1 cellular context compared by ENCODE assay signal in the genomic region with DNA sequence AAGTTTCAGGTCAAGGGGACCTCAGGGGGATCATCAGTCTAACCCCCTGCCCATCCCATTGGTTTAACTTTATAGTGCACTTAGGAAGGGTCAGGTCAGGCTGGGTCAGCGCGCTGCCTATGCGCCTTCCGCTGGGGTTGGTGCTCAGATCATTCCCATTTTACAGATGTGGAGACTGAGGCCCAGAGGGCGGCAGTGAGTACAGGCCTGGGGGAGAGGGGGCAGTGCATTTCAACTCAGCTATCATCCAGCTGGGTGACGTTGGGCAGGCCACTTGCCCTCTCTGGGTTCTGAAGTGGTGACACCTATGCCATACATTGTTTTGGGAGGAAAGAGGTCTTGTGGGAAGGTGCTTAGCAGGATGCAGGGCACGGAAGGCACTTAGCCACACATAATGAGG.
TF ChIP-seq lines count a peak whose summit lies in the region.

No MANE protein-coding gene starts in this region.

TF ChIP-seq in K562, 482 proteins besides CTCF, POLR2A, EP300 and RAD21 (continued from another document):
- TF ChIP-seq, protein P1, sequence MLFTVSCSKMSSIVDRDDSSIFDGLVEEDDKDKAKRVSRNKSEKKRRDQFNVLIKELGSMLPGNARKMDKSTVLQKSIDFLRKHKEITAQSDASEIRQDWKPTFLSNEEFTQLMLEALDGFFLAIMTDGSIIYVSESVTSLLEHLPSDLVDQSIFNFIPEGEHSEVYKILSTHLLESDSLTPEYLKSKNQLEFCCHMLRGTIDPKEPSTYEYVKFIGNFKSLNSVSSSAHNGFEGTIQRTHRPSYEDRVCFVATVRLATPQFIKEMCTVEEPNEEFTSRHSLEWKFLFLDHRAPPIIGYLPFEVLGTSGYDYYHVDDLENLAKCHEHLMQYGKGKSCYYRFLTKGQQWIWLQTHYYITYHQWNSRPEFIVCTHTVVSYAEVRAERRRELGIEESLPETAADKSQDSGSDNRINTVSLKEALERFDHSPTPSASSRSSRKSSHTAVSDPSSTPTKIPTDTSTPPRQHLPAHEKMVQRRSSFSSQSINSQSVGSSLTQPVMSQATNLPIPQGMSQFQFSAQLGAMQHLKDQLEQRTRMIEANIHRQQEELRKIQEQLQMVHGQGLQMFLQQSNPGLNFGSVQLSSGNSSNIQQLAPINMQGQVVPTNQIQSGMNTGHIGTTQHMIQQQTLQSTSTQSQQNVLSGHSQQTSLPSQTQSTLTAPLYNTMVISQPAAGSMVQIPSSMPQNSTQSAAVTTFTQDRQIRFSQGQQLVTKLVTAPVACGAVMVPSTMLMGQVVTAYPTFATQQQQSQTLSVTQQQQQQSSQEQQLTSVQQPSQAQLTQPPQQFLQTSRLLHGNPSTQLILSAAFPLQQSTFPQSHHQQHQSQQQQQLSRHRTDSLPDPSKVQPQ (CRISPR knock-in tag; IDR thresholded peaks at IDR 0.05; ENCODE audit: borderline replicate concordance) = no peak
- TF ChIP-seq BCOR (IDR thresholded peaks at IDR 0.05) (peak; percentile 55; the same call in 1 of the 2 replicates), HEY1 (CRISPR knock-in tag; IDR thresholded peaks at IDR 0.05; ENCODE audit: borderline replicate concordance) (no peak), ZFPM2 (CRISPR knock-in tag; IDR thresholded peaks at IDR 0.05) (no peak), RBM25 (IDR thresholded peaks at IDR 0.05; ENCODE audit: low read depth, low read length, severe bottlenecking) (peak; percentile 17), CXXC5 (CRISPR knock-in tag; IDR thresholded peaks at IDR 0.05) (no peak), TGIF2 (CRISPR knock-in tag; IDR thresholded peaks at IDR 0.05) (no peak)
- TF ChIP-seq, protein P2, sequence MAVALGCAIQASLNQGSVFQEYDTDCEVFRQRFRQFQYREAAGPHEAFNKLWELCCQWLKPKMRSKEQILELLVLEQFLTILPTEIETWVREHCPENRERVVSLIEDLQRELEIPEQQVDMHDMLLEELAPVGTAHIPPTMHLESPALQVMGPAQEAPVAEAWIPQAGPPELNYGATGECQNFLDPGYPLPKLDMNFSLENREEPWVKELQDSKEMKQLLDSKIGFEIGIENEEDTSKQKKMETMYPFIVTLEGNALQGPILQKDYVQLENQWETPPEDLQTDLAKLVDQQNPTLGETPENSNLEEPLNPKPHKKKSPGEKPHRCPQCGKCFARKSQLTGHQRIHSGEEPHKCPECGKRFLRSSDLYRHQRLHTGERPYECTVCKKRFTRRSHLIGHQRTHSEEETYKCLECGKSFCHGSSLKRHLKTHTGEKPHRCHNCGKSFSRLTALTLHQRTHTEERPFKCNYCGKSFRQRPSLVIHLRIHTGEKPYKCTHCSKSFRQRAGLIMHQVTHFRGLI (CRISPR knock-in tag; IDR thresholded peaks at IDR 0.05) = no peak
